In the genomic region with DNA sequence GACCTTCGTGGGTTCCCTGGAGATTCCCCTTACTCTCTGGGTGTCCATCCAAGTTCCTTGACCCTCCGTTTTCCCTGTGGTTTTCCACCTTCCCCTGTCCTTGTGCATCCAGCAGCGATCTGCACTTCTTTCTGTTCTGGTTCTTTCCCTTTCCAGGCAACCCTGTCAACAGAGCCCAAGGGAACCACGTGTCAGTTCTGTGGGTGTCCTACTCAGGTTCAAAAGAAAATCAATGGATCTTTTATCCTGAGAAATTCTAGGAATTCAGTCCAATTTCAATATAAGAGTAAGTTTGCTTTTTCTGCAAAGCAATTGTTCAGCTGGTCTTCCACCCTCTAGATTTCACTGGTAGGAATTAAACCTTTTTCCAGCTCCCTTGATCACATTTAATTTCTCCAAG, we compare ENCODE assay signal across 19 cellular contexts.
DNase-seq lines count a peak whose midpoint lies in the region; ATAC-seq, FAIRE-seq and TF ChIP-seq lines count a peak whose summit lies in the region.
"Had no signal": no experiment of that assay in that cellular context is flagged by ENCODE, and none has a peak within 500 bp of the region (broad histone marks: within the 10 kb centered on the region; RNA-seq: fewer than 3 reads in every experiment).

No MANE protein-coding gene starts in this region.

- no peak for TF ChIP-seq POLR2A in H1 (IDR thresholded peaks at IDR 0.05; ENCODE audit: control extremely low read depth in 1 of 2, low read depth in 2 of 2, low read length in 2 of 2)

- H3K79me2 ChIP-seq in GM23338 (replicated peaks; ENCODE audit: insufficient read depth) (no peaks in the 10 kb centered on the region), H1 (ENCODE audit: control insufficient read depth in 1 of 2, insufficient read depth in 2 of 2, low read length in 2 of 2) (no peaks in the 10 kb centered on the region)

- no peak overlapping the region for H3K18ac ChIP-seq in H1 (ENCODE audit: extremely low read depth, low read length)

- H3K9me2 ChIP-seq in GM23338 (ENCODE audit: insufficient read depth): no peaks in the 10 kb centered on the region

- H3K27me3 ChIP-seq in GM23338 (ENCODE audit: insufficient read depth): no peaks in the 10 kb centered on the region
- H3K27me3 ChIP-seq in H1 (replicated peaks in 1 of 4; ENCODE audit: control insufficient read depth in 3 of 4, extremely low read depth in 1 of 4, insufficient read depth in 3 of 4, low read length in 3 of 4): no peaks in the 10 kb centered on the region
- no peaks in the 10 kb centered on the region for H3K27me3 ChIP-seq in CD4-positive, alpha-beta T cell (ENCODE audit: control insufficient read depth, insufficient read depth, low read length)
- no peaks in the 10 kb centered on the region for H3K27me3 ChIP-seq in small intestine (ENCODE audit: control insufficient read depth in 2 of 2, insufficient read depth in 2 of 2, low read length in 2 of 2)
- H3K27me3 ChIP-seq: BLaER1 had no signal

- H3F3A ChIP-seq in GM23338 (replicated peaks; ENCODE audit: low read depth): no peaks in the 10 kb centered on the region

- TF ChIP-seq RAD21 in H1 (IDR thresholded peaks at IDR 0.05 in 1 of 2, conservative IDR thresholded peaks at IDR 0.05 in 1 of 2; ENCODE audit: low read depth in 2 of 2, low read length in 2 of 2): no peak

- no peak overlapping the region for H4K8ac ChIP-seq in H1 (ENCODE audit: extremely low read depth, insufficient read depth, low read length)

- H3K36me3 Mint-ChIP-seq in GM23338 (ENCODE audit: low read depth): peaks cover 16% of the 10 kb centered on the region; the same call in 2 of the 3 replicates
- no peaks in the 10 kb centered on the region for H3K36me3 Mint-ChIP-seq in CD4-positive, alpha-beta T cell (ENCODE audit: low read depth)
- H3K36me3 Mint-ChIP-seq: CD4-positive, CD25-positive, alpha-beta regulatory T cell had no signal

- H2BK120ac ChIP-seq in H1 (replicated peaks; ENCODE audit: low read depth, low read length): no peak overlapping the region

- no peak overlapping the region for H2BK20ac ChIP-seq in H1 (ENCODE audit: low read length)

- no peak overlapping the region for H3K56ac ChIP-seq in H1 (replicated peaks; ENCODE audit: insufficient read length, low read depth, low read length)

- H2AFZ ChIP-seq in GM23338 (0 out of 2 replicates have a peak overlapping the region, but pooled peaks have one; percentile 1), H1 (ENCODE audit: low read length) (peak overlapping the region; percentile 74; the same call in 1 of the 2 replicates)
- H2AFZ ChIP-seq: GM23248 had no signal

- POLR2A ChIA-PET in H1 (lab: Charles Lee; ENCODE audit: partially characterized antibody): no interaction called here
- POLR2A ChIA-PET in CD4-positive, alpha-beta T cell (lab: Charles Lee): no interaction called here

- no peak overlapping the region for H4K5ac ChIP-seq in H1 (ENCODE audit: insufficient read length, low read depth, low read length)

- peaks cover 17% of the 10 kb centered on the region for H3K4me1 Mint-ChIP-seq in GM23338
- H3K4me1 Mint-ChIP-seq in CD4-positive, alpha-beta T cell (ENCODE audit: low read depth): no peaks in the 10 kb centered on the region
- H3K4me1 Mint-ChIP-seq: CD4-positive, CD25-positive, alpha-beta regulatory T cell had no signal

- WGBS in H1 (ENCODE audit: extremely low coverage in 1 of 2, insufficient coverage in 1 of 2, insufficient read length in 1 of 2, insufficient replicate concordance in 2 of 2, low coverage in 1 of 2, low lambda C conversion rate in 2 of 2, missing lambda C conversion rate in 1 of 2), 2 experiments: 57% methylated on average over 4 of the region's 4 CpGs; no CpG with 5 or more reads in 1 of the 2 experiments
- 52 to 64% (median 62%) methylated on average over 4 of the region's 4 CpGs for WGBS in small intestine, 3 donors

- H3K14ac ChIP-seq in H1 (ENCODE audit: insufficient read length): no peak overlapping the region

- H2BK12ac ChIP-seq in H1 (ENCODE audit: low read depth, low read length): no peak overlapping the region

- H3K9ac ChIP-seq in H1 (replicated peaks in 1 of 4; ENCODE audit: extremely low read depth in 1 of 4, low read depth in 3 of 4, low read length in 3 of 4): no peak overlapping the region
- H3K9ac ChIP-seq: BLaER1, GM23248 had no signal

- intact Hi-C loops in CD4-positive, alpha-beta T cell (cut with DNase I, micrococcal nuclease): no loop called here

- H4K91ac ChIP-seq in H1 (replicated peaks; ENCODE audit: insufficient read length, low read length): no peak overlapping the region

- H3K4me3 ChIP-seq in GM23338 (no peak overlapping the region), H1 (ENCODE audit: extremely low read depth in 1 of 4, insufficient read depth in 2 of 4, low read depth in 3 of 4, low read length in 4 of 4) (peak overlapping the region in 1 of 4 experiments; percentile 2; a peak in 1 of 8 replicates), small intestine (ENCODE audit: low read depth in 1 of 2, low read length in 2 of 2) (no peak overlapping the region)
- H3K4me3 ChIP-seq: BLaER1, GM12878, GM23248 had no signal

- H3K4me2 ChIP-seq in GM23338 (no peak overlapping the region), H1 (ENCODE audit: insufficient read depth in 1 of 2, low read depth in 2 of 2, low read length in 2 of 2) (no peak overlapping the region; a peak in 1 of 4 replicates)
- H3K4me2 ChIP-seq: BLaER1 had no signal

- no peak for TF ChIP-seq CTCF in GM23338 (conservative IDR thresholded peaks at IDR 0.05; ENCODE audit: low read depth in 2 of 2)
- TF ChIP-seq CTCF in H1 (IDR thresholded peaks at IDR 0.05; ENCODE audit: control extremely low read depth in 1 of 3, insufficient read depth in 1 of 3, low read depth in 1 of 3, low read length in 3 of 3): no peak
- no peak for TF ChIP-seq CTCF in CD4-positive, alpha-beta T cell (IDR thresholded peaks at IDR 0.05)

- H3K79me1 ChIP-seq in H1 (ENCODE audit: low read depth, low read length): no peaks in the 10 kb centered on the region

- H3K4me1 ChIP-seq in GM23338 (ENCODE audit: insufficient read depth) (peaks cover 4% of the 10 kb centered on the region; the same call in 1 of the 2 replicates), H1 (replicated peaks in 1 of 4; ENCODE audit: control insufficient read depth in 3 of 4, insufficient read depth in 4 of 4, low read length in 3 of 4) (peaks cover 0 to 9% (median 4%) of the 10 kb centered on the region in 4 experiments; a peak in 3 of 7 replicates), small intestine (ENCODE audit: control insufficient read depth in 2 of 2, insufficient read depth in 1 of 2, low read depth in 1 of 2, low read length in 1 of 2) (no peaks in the 10 kb centered on the region)
- H3K4me1 ChIP-seq: BLaER1 had no signal

- no peaks in the 10 kb centered on the region for H3K36me3 ChIP-seq in GM23338 (ENCODE audit: insufficient read depth)
- peaks cover 0 to 4% (median 0%) of the 10 kb centered on the region in 4 experiments; a peak in 2 of 8 replicates for H3K36me3 ChIP-seq in H1 (ENCODE audit: control insufficient read depth in 2 of 4, insufficient read depth in 4 of 4, low read length in 3 of 4)
- H3K36me3 ChIP-seq in small intestine (ENCODE audit: control insufficient read depth in 2 of 2, insufficient read depth in 2 of 2, low read length in 2 of 2): no peaks in the 10 kb centered on the region
- H3K36me3 ChIP-seq: BLaER1 had no signal

- H3K23me2 ChIP-seq in H1 (ENCODE audit: low read depth, low read length): no peaks in the 10 kb centered on the region

- H3K27ac ChIP-seq in GM23338 (ENCODE audit: low read depth) (no peak overlapping the region), H1 (ENCODE audit: low read depth, low read length) (no peak overlapping the region), small intestine (ENCODE audit: low read depth in 1 of 2, low read length in 1 of 2) (no peak overlapping the region)
- H3K27ac ChIP-seq in CD4-positive, alpha-beta T cell (ENCODE audit: low read depth, low read length): no peak overlapping the region
- H3K27ac ChIP-seq: 22Rv1, BLaER1, GM23248, HL-60 had no signal

- H3K27ac Mint-ChIP-seq in GM23338: no peak overlapping the region
- H3K27ac Mint-ChIP-seq in CD4-positive, alpha-beta T cell: no peak overlapping the region
- H3K27ac Mint-ChIP-seq: CD4-positive, CD25-positive, alpha-beta regulatory T cell had no signal

- H2BK5ac ChIP-seq in H1 (ENCODE audit: low read depth, low read length): no peak overlapping the region

- no peak overlapping the region for H3K23ac ChIP-seq in H1 (ENCODE audit: insufficient read length)

- peak; percentile 74 for ATAC-seq in GM23338
- ATAC-seq in CD4-positive, alpha-beta T cell (ENCODE audit: poor library complexity): no peak
- ATAC-seq in GM18511 (IDR thresholded peaks at IDR 0.05; ENCODE audit: unreplicated experiment): no peak
- ATAC-seq: GM12878, HCT116 had no signal

- no peaks in the 10 kb centered on the region for H4K20me1 ChIP-seq in GM23338 (replicated peaks; ENCODE audit: insufficient read depth)
- H4K20me1 ChIP-seq in H1 (replicated peaks in 1 of 2; ENCODE audit: control insufficient read depth in 1 of 2, insufficient read depth in 2 of 2, low read length in 2 of 2): no peaks in the 10 kb centered on the region
- H4K20me1 ChIP-seq: BLaER1 had no signal

- no peak for TF ChIP-seq EP300 in H1 (IDR thresholded peaks at IDR 0.05; ENCODE audit: borderline replicate concordance in 1 of 2, low read depth in 2 of 2, low read length in 2 of 2)

- DNase-seq in GM23338 (ENCODE audit: low spot score) (peak; percentile 49), SK-MEL-5 (ENCODE audit: low read depth, low spot score) (peak; percentile 26), H1 (ENCODE audit: low read depth in 1 of 2, low spot score in 2 of 2) (no peak), iPS-NIHi11 (ENCODE audit: low spot score) (peak; percentile 26), NOMO-1 (lab: John Stamatoyannopoulos, UW; ENCODE audit: unreplicated experiment in 2 of 2) (no peak), small intestine (no peak)
- no peak for DNase-seq in CD4-positive, alpha-beta T cell
- DNase-seq: AML-193; Calu3; CD4-positive, CD25-positive, alpha-beta regulatory T cell; DMS79; GM23248 had no signal

- H3K4ac ChIP-seq in H1 (replicated peaks; ENCODE audit: insufficient read length, low read depth, low read length): no peak overlapping the region

- CTCF ChIA-PET in H1 (lab: Charles Lee; ENCODE audit: partially characterized antibody): no interaction called here
- CTCF ChIA-PET in CD4-positive, alpha-beta T cell (lab: Charles Lee): no interaction called here

- H2BK15ac ChIP-seq in H1 (ENCODE audit: low read length): no peak overlapping the region

- no peak overlapping the region for H3K4me3 Mint-ChIP-seq in GM23338
- H3K4me3 Mint-ChIP-seq in CD4-positive, alpha-beta T cell: no peak overlapping the region

- no peak overlapping the region for H2AK5ac ChIP-seq in H1 (ENCODE audit: low read depth, low read length)

- in situ Hi-C loops in SK-MEL-5 (cut with HindIII; ENCODE audit: low pct_unique_long_range_greater_than_20kb, low sequenced_read_pairs): no loop called here

- peaks cover 3 to 6% of the 10 kb centered on the region in 2 experiments for H3K9me3 ChIP-seq in H1 (ENCODE audit: insufficient read depth in 2 of 2, low read depth in 1 of 2, low read length in 1 of 2)
- H3K9me3 ChIP-seq in CD4-positive, alpha-beta T cell (ENCODE audit: control insufficient read depth, low read length): no peaks in the 10 kb centered on the region
- H3K9me3 ChIP-seq in small intestine (ENCODE audit: control insufficient read depth, low read depth): no peaks in the 10 kb centered on the region
- H3K9me3 ChIP-seq: BLaER1 had no signal

- peaks cover 4% of the 10 kb centered on the region; the same call in 1 of the 3 replicates for H3K9me3 Mint-ChIP-seq in GM23338
- peaks cover 9% of the 10 kb centered on the region for H3K9me3 Mint-ChIP-seq in CD4-positive, alpha-beta T cell

- H3K27me3 Mint-ChIP-seq in GM23338 (ENCODE audit: insufficient read depth, low read depth, poor library complexity): peaks cover 4% of the 10 kb centered on the region
- no peaks in the 10 kb centered on the region for H3K27me3 Mint-ChIP-seq in CD4-positive, alpha-beta T cell
- H3K27me3 Mint-ChIP-seq: CD4-positive, CD25-positive, alpha-beta regulatory T cell had no signal

- FAIRE-seq in H1 (lab: Jason Lieb, UNC) (no peak), small intestine (lab: Jason Lieb, UNC) (no peak)
- FAIRE-seq: GM12878, GM18507 had no signal

Comparison
In these comparisons a context has a peak if more than half of its experiments do, and no peak if none do; other contexts are left out.
1. DNase-seq: peak in GM23338 (single experiment), SK-MEL-5 (single experiment) and iPS-NIHi11 (single experiment); none in H1 (0 of 2), CD4-positive, alpha-beta T cell (0 of 10), NOMO-1 (0 of 2) and small intestine (single experiment).